22 cellular contexts compared by ENCODE assay signal in genomic region chr12:16361142-16361783, GRCh38. TPM values are rescaled to one million over a fixed set of nuclear protein-coding genes. Genes with fewer than 3 reads are reported as not detected.
DNase-seq lines count a peak whose midpoint lies in the region; ATAC-seq and TF ChIP-seq lines count a peak whose summit lies in the region.
"Had no signal": no experiment of that assay in that cellular context is flagged by ENCODE, and none has a peak within 500 bp of the region (broad histone marks: within the 10 kb centered on the region; RNA-seq: fewer than 3 reads in every experiment).

No MANE protein-coding gene starts in this region.

- H3K9me3 ChIP-seq in adipocyte (ENCODE audit: control insufficient read depth, low read length) (no peaks in the 10 kb centered on the region), neural progenitor cell (ENCODE audit: low read depth) (no peaks in the 10 kb centered on the region)
- H3K9me3 ChIP-seq: heart right ventricle, suprapubic skin had no signal

- H4K20me1 ChIP-seq in neural progenitor cell (ENCODE audit: low read depth): peaks cover 3% of the 10 kb centered on the region

- H3K4me3 Mint-ChIP-seq in neural progenitor cell: no peak overlapping the region
- H3K4me3 Mint-ChIP-seq: activated naive CD4-positive, alpha-beta T cell treated with anti-CD3 and anti-CD28 coated beads for 36 hours; activated T-cell treated with anti-CD3 and anti-CD28 coated beads, Interleukin-2, amount 50 U/mL, for 24 hours; CD8-positive, alpha-beta T cell had no signal

- H3K4me3 ChIP-seq in adipocyte (ENCODE audit: low read length) (no peak overlapping the region), neural progenitor cell (no peak overlapping the region)
- H3K4me3 ChIP-seq: heart right ventricle, suprapubic skin had no signal

- H3K27me3 ChIP-seq in adipocyte (replicated peaks; ENCODE audit: control insufficient read depth, insufficient read depth, low read length) (no peaks in the 10 kb centered on the region), neural progenitor cell (no peaks in the 10 kb centered on the region)
- H3K27me3 ChIP-seq: heart right ventricle, suprapubic skin had no signal

- no peak overlapping the region for H3K27ac ChIP-seq in neural progenitor cell
- H3K27ac ChIP-seq: heart right ventricle, suprapubic skin had no signal

- peaks cover 9% of the 10 kb centered on the region for H3K9me3 Mint-ChIP-seq in neural progenitor cell

- H3K36me3 ChIP-seq in adipocyte (ENCODE audit: control insufficient read depth, insufficient read depth, low read length, severe bottlenecking) (peaks cover 100% of the 10 kb centered on the region), neural progenitor cell (peaks cover 30% of the 10 kb centered on the region)

- H3K79me2 ChIP-seq in neural progenitor cell (ENCODE audit: low read depth): peaks cover 41% of the 10 kb centered on the region

- H3K9ac ChIP-seq in adipocyte (ENCODE audit: low read length): peak overlapping the region; percentile 22
- no peak overlapping the region for H3K9ac ChIP-seq in neural progenitor cell

- H3K4me1 Mint-ChIP-seq in neural progenitor cell: peaks cover 10% of the 10 kb centered on the region

- no peak overlapping the region for H3K4me2 ChIP-seq in neural progenitor cell

- H3K27ac Mint-ChIP-seq in neural progenitor cell: no peak overlapping the region
- H3K27ac Mint-ChIP-seq: activated naive CD4-positive, alpha-beta T cell treated with anti-CD3 and anti-CD28 coated beads for 36 hours; activated T-cell treated with anti-CD3 and anti-CD28 coated beads, Interleukin-2, amount 50 U/mL, for 24 hours; CD8-positive, alpha-beta T cell; progenitor cell of endocrine pancreas had no signal

- TF ChIP-seq CTCF in neural progenitor cell (IDR thresholded peaks at IDR 0.05): no peak

- peaks cover 6% of the 10 kb centered on the region for H3F3A ChIP-seq in neural progenitor cell (ENCODE audit: low read depth)

- no peak overlapping the region for H2AFZ ChIP-seq in neural progenitor cell (replicated peaks)

- H3K27me3 Mint-ChIP-seq in neural progenitor cell (ENCODE audit: insufficient read depth, low read depth): peaks cover 2% of the 10 kb centered on the region
- H3K27me3 Mint-ChIP-seq: activated T-cell treated with anti-CD3 and anti-CD28 coated beads, Interleukin-2, amount 50 U/mL, for 24 hours; progenitor cell of endocrine pancreas had no signal

- peak; percentile 59 for DNase-seq in DMS153 treated with DMSO at 0.1 percent for 48 hours (lab: John Stamatoyannopoulos, UW; ENCODE audit: unreplicated experiment)
- peak; percentile 91 for DNase-seq in NCI-H2029 (lab: John Stamatoyannopoulos, UW)
- no peak for DNase-seq in adipocyte (ENCODE audit: low read depth)
- peak; percentile 31 for DNase-seq in neural progenitor cell (ENCODE audit: low spot score)
- no peak for DNase-seq in DMS114 treated with DMSO at 0.1 percent for 48 hours (lab: John Stamatoyannopoulos, UW; ENCODE audit: unreplicated experiment)
- no peak for DNase-seq in DMS 273 treated with DMSO at 0.1 percent for 48 hours (lab: John Stamatoyannopoulos, UW)
- DNase-seq: activated CD4-positive, alpha-beta T cell treated with anti-CD3 and anti-CD28 coated beads for 1 hour; activated naive CD4-positive, alpha-beta T cell treated with anti-CD3 and anti-CD28 coated beads for 36 hours; activated T-cell treated with anti-CD3 and anti-CD28 coated beads, Interleukin-2, amount 50 U/mL, for 24 hours; anterior cingulate cortex; caudate nucleus; CD8-positive, alpha-beta T cell; erythroblast; foreskin fibroblast; heart right ventricle; left cardiac atrium; NCI-H1048; NCI-H2171 treated with DMSO at 0.1 percent for 48 hours; SIG-M5 had no signal

- ATAC-seq in HG03097 (IDR thresholded peaks at IDR 0.05; ENCODE audit: low FRiP score, unreplicated experiment): no peak
- ATAC-seq: CD8-positive, alpha-beta T cell; heart right ventricle; left cardiac atrium had no signal

- H3K4me1 ChIP-seq in adipocyte (ENCODE audit: control insufficient read depth, insufficient read depth, low read length): peaks cover 57% of the 10 kb centered on the region
- peaks cover 14% of the 10 kb centered on the region for H3K4me1 ChIP-seq in neural progenitor cell
- H3K4me1 ChIP-seq: suprapubic skin had no signal

- peaks cover 54% of the 10 kb centered on the region for H3K36me3 Mint-ChIP-seq in neural progenitor cell
- H3K36me3 Mint-ChIP-seq: CD8-positive, alpha-beta T cell had no signal

RNA-seq across cellular contexts. Expression of gene MGST1, which starts 13.8 kb away (rescaled TPM):
- 175 and 238 TPM in 2 replicates for total RNA-seq in neural progenitor cell (ENCODE audit: low replicate concordance)
- total RNA-seq: activated naive CD4-positive, alpha-beta T cell treated with anti-CD3 and anti-CD28 coated beads for 36 hours; CD8-positive, alpha-beta T cell had no signal

Comparison
In these comparisons a context has a peak if more than half of its experiments do, and no peak if none do; other contexts are left out.
1. DNase-seq: peak in DMS153 treated with DMSO at 0.1 percent for 48 hours (single experiment), NCI-H2029 (single experiment) and neural progenitor cell (single experiment); none in adipocyte (single experiment), DMS114 treated with DMSO at 0.1 percent for 48 hours (single experiment) and DMS 273 treated with DMSO at 0.1 percent for 48 hours (single experiment).